ENCODE assay signal across 20 cellular contexts in the genomic region with DNA sequence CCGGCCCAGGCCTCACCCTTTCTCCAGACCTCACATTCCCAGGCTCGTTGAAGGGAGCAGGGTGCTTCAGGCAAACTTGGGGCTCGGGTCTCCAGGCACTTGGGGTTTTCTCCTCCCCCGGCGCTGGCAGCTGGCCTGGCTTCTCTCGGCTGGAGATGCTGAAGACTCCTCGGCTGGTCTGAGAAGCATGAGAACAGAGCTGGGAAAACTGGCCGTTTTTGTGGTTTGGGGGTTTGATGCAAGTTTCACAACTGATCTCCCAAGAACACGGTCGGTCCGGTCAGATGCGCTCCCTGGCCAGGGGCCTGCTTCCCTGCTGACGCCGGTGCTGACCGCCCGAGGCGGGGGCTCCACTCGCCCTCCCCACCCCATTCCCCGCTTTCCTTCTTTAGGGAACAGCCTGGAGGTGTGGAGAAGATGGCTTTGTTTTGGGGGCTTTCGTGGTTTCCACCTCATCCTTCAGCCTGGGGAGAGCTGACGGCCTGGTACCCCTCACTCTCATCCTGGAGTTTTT. TPM values are rescaled to one million over a fixed set of nuclear protein-coding genes. Genes with fewer than 3 reads are reported as not detected.
DNase-seq lines count a peak whose midpoint lies in the region; ATAC-seq and TF ChIP-seq lines count a peak whose summit lies in the region.
"Had no signal": no experiment of that assay in that cellular context is flagged by ENCODE, and none has a peak within 500 bp of the region (broad histone marks: within the 10 kb centered on the region; RNA-seq: fewer than 3 reads in every experiment).

No MANE protein-coding gene starts in this region.

- no peak overlapping the region for H3K27ac ChIP-seq in neuronal stem cell (replicated peaks; ENCODE audit: low read length)
- H3K27ac ChIP-seq: Peyer's patch had no signal

- H3K79me1 ChIP-seq in neuronal stem cell (ENCODE audit: low read depth, low read length): no peaks in the 10 kb centered on the region

- no peak overlapping the region for H3K4ac ChIP-seq in neuronal stem cell (ENCODE audit: low read length)

- H3K23ac ChIP-seq in neuronal stem cell (ENCODE audit: low read depth, low read length, poor library complexity): no peak overlapping the region

- H3K18ac ChIP-seq in neuronal stem cell (ENCODE audit: low read length): peak overlapping the region; percentile 35

- H2BK5ac ChIP-seq in neuronal stem cell (ENCODE audit: low read length): no peak overlapping the region

- no peak overlapping the region for H3K9ac ChIP-seq in neuronal stem cell (ENCODE audit: low read depth, low read length, poor library complexity)

- no peaks in the 10 kb centered on the region for H3K9me3 ChIP-seq in neuronal stem cell (replicated peaks in 1 of 2; ENCODE audit: control insufficient read depth in 2 of 2, insufficient read depth in 1 of 2, low read depth in 1 of 2, low read length in 2 of 2)
- H3K9me3 ChIP-seq: Peyer's patch had no signal

- no peak overlapping the region for H4K91ac ChIP-seq in neuronal stem cell (ENCODE audit: low read depth, low read length, poor library complexity)

- DNase-seq in GF-D8 (lab: John Stamatoyannopoulos, UW): peak; percentile 68
- peak; percentile 91 for DNase-seq in NB4 (ENCODE audit: low read depth)
- DNase-seq in SKM-1 treated with dmso at 0.1 percent for 144 hours (lab: John Stamatoyannopoulos, UW; ENCODE audit: unreplicated experiment): peak; percentile 30
- no peak for DNase-seq in neuronal stem cell (ENCODE audit: low spot score)
- DNase-seq in NCI-H2171 (lab: John Stamatoyannopoulos, UW): no peak
- DNase-seq in occipital lobe (lab: John Stamatoyannopoulos, UW): no peak
- DNase-seq: ACHN; Calu3; CD4-positive, alpha-beta memory T cell; HCEC 1CT; KG1; NCI-H1930; NCI-H2171 treated with DMSO at 0.1 percent for 48 hours; NCI-H446 treated with DMSO at 0.1 percent for 48 hours; NK-92 treated with Interleukin-12 subunit alpha and Interleukin-12 subunit beta, amount 100 ng/mL, for 24 hours; Peyer's patch; SHP77; T-helper 2 cell had no signal

- H2BK120ac ChIP-seq in neuronal stem cell (ENCODE audit: low read depth, low read length): no peak overlapping the region

- peak overlapping the region; percentile 37 for H2BK15ac ChIP-seq in neuronal stem cell (ENCODE audit: low read length)

- peaks cover 0 to 1% of the 10 kb centered on the region in 2 donors for H3K4me1 ChIP-seq in neuronal stem cell (ENCODE audit: control insufficient read depth in 2 of 2, insufficient read depth in 1 of 2, low read depth in 1 of 2, low read length in 2 of 2)
- H3K4me1 ChIP-seq: Peyer's patch had no signal

- H4K8ac ChIP-seq in neuronal stem cell (ENCODE audit: low read depth, low read length): no peak overlapping the region

- no peak for TF ChIP-seq CTCF in NB4 (IDR thresholded peaks at IDR 0.05; ENCODE audit: low read depth, low read length)

- H2BK12ac ChIP-seq in neuronal stem cell (ENCODE audit: low read length): no peak overlapping the region

- no peak overlapping the region for H3K14ac ChIP-seq in neuronal stem cell (ENCODE audit: low read length)

- TF ChIP-seq POLR2A in NB4 (IDR thresholded peaks at IDR 0.05; ENCODE audit: extremely low read depth, insufficient read length): no peak

- no peak overlapping the region for H2AFZ ChIP-seq in neuronal stem cell (ENCODE audit: low read length)

- H3K27me3 ChIP-seq in neuronal stem cell (ENCODE audit: control insufficient read depth in 3 of 3, insufficient read depth in 3 of 3, low read depth in 1 of 3, low read length in 3 of 3): peaks cover 0 to 22% (median 0%) of the 10 kb centered on the region in 3 experiments
- H3K27me3 ChIP-seq: Peyer's patch had no signal

- no peaks in the 10 kb centered on the region for H3K36me3 ChIP-seq in neuronal stem cell (replicated peaks in 1 of 2; ENCODE audit: control insufficient read depth in 2 of 2, insufficient read depth in 2 of 2, low read length in 2 of 2)
- H3K36me3 ChIP-seq: Peyer's patch had no signal

- WGBS in neuronal stem cell (ENCODE audit: extremely low coverage in 2 of 2, insufficient read length in 2 of 2, insufficient replicate concordance in 1 of 2), 2 donors: no CpG with 5 or more reads among the region's 21 CpGs

- peak overlapping the region; percentile 70 for H2AK5ac ChIP-seq in neuronal stem cell (ENCODE audit: low read depth, low read length)

- H3K4me3 ChIP-seq in NB4 (ENCODE audit: low read depth, low read length): peak overlapping the region; percentile 43
- H3K4me3 ChIP-seq in neuronal stem cell (ENCODE audit: low read length in 2 of 2): no peak overlapping the region
- H3K4me3 ChIP-seq: Peyer's patch had no signal

- no peak overlapping the region for H3K4me2 ChIP-seq in neuronal stem cell (ENCODE audit: insufficient read depth, low read length, poor library complexity, severe bottlenecking)

- no peak for ATAC-seq in HG03196 (IDR thresholded peaks at IDR 0.05; ENCODE audit: unreplicated experiment)

RNA-seq across cellular contexts. Expression of a gene that starts 35.3 kb away (rescaled TPM):
- 0.78 TPM for polyA plus RNA-seq in neuronal stem cell (2013, experiment 1 of 2)
- polyA plus RNA-seq in neuronal stem cell (2013, experiment 2 of 2): 0.96 TPM
- 2.8 TPM for total RNA-seq in occipital lobe
- total RNA-seq: M059J had no signal

RNA-seq across cellular contexts. Expression of a gene that starts 41.4 kb away (rescaled TPM):
- polyA plus RNA-seq in neuronal stem cell (2013, experiment 1 of 2): 1.1 TPM
- polyA plus RNA-seq in neuronal stem cell (2013, experiment 2 of 2): 0.97 TPM
- 2.5 TPM for total RNA-seq in occipital lobe
- total RNA-seq: Calu3; CD4-positive, alpha-beta memory T cell; M059J; Peyer's patch had no signal
- polyA plus RNA-seq: CD4-positive, alpha-beta memory T cell had no signal

Comparison
In these comparisons a context has a peak if more than half of its experiments do, and no peak if none do; other contexts are left out.
1. DNase-seq: peak in GF-D8 (single experiment), NB4 (single experiment) and SKM-1 treated with dmso at 0.1 percent for 144 hours (single experiment); none in neuronal stem cell (single experiment), NCI-H2171 (single experiment) and occipital lobe (single experiment).